ENCODE assay signal across 16 cellular contexts in genomic region chr1:17251699-17252376, GRCh38. TPM values are rescaled to one million over a fixed set of nuclear protein-coding genes. Genes with fewer than 3 reads are reported as not detected.
DNase-seq lines count a peak whose midpoint lies in the region; ATAC-seq and TF ChIP-seq lines count a peak whose summit lies in the region.
"Had no signal": no experiment of that assay in that cellular context is flagged by ENCODE, and none has a peak within 500 bp of the region (broad histone marks: within the 10 kb centered on the region; RNA-seq: fewer than 3 reads in every experiment).

No MANE protein-coding gene starts in this region.

- H3K4me1 ChIP-seq in breast epithelium, result peaks cover 0 to 4% of the 10 kb centered on the region in 2 donors

- H3K9me3 ChIP-seq in breast epithelium, result no peaks in the 10 kb centered on the region

- no peak overlapping the region for H3K27ac ChIP-seq in breast epithelium

- no peaks in the 10 kb centered on the region for H3K36me3 ChIP-seq in breast epithelium

- DNase-seq in MCF 10A (ENCODE audit: unreplicated experiment) (peak; percentile 74), breast epithelium (ENCODE audit: low spot score in 2 of 2) (no peak), fibroblast of peridontal ligament (ENCODE audit: extremely low read depth) (peak; percentile 14), globus pallidus (ENCODE audit: low spot score) (no peak)
- no peak for DNase-seq in stimulated activated CD4-positive, alpha-beta T cell treated with anti-CD3 and anti-CD28 coated beads, Interleukin-2, amount 100 ng/mL, for 24 hours
- DNase-seq in stimulated activated CD4-positive, alpha-beta T cell treated with anti-CD3 and anti-CD28 coated beads, Interleukin-4, amount 100 ng/mL, for 1 hour, result no peak
- no peak for DNase-seq in activated naive CD4-positive, alpha-beta T cell treated with anti-CD3 and anti-CD28 coated beads, Interleukin-2, amount 50 U/mL, for 72 hours (ENCODE audit: low spot score in 2 of 2)
- DNase-seq: activated B cell treated with CpG ODN at 0.5 μM for 24 hours; activated CD8-positive, alpha-beta memory T cell treated with anti-CD3 and anti-CD28 coated beads, Interleukin-2, amount 10 ng/mL, durations not matched to agents 7 days and 5 days; activated naive CD4-positive, alpha-beta T cell treated with anti-CD3 and anti-CD28 coated beads for 36 hours; hippocampal formation; NCI-H1092 treated with DMSO at 0.1 percent for 48 hours; NCI-H2227 treated with DMSO at 0.1 percent for 48 hours had no signal

- no peak for TF ChIP-seq POLR2A in breast epithelium (IDR thresholded peaks at IDR 0.05)

- no peaks in the 10 kb centered on the region for H3K27me3 ChIP-seq in breast epithelium

- peak overlapping the region; percentile 61 for H3K27ac Mint-ChIP-seq in MCF 10A (ENCODE audit: low read depth, unreplicated experiment)
- no peak overlapping the region for H3K27ac Mint-ChIP-seq in activated naive CD4-positive, alpha-beta T cell treated with anti-CD3 and anti-CD28 coated beads, Interleukin-2, amount 50 U/mL, for 72 hours
- H3K27ac Mint-ChIP-seq: activated B cell treated with CpG ODN at 0.5 μM for 24 hours; activated CD8-positive, alpha-beta memory T cell treated with anti-CD3 and anti-CD28 coated beads, Interleukin-2, amount 10 ng/mL, durations not matched to agents 7 days and 5 days; activated naive CD4-positive, alpha-beta T cell treated with anti-CD3 and anti-CD28 coated beads for 36 hours had no signal

- H3K4me3 ChIP-seq in breast epithelium, result no peak overlapping the region

- TF ChIP-seq CTCF in MCF 10A (IDR thresholded peaks at IDR 0.05; ENCODE audit: unreplicated experiment) (no peak), breast epithelium (IDR thresholded peaks at IDR 0.05) (no peak)

- H3K36me3 Mint-ChIP-seq in MCF 10A (ENCODE audit: insufficient read depth, unreplicated experiment), result no peaks in the 10 kb centered on the region
- H3K36me3 Mint-ChIP-seq in activated naive CD4-positive, alpha-beta T cell treated with anti-CD3 and anti-CD28 coated beads, Interleukin-2, amount 50 U/mL, for 72 hours, result no peaks in the 10 kb centered on the region
- H3K36me3 Mint-ChIP-seq: activated CD8-positive, alpha-beta memory T cell treated with anti-CD3 and anti-CD28 coated beads, Interleukin-2, amount 10 ng/mL, durations not matched to agents 7 days and 5 days had no signal

- intact Hi-C loops in MCF 10A (cut with micrococcal nuclease) (loop anchor here (5.0 kb wide), 1 partner anchor 85 kb away; no protein-coding TSS in a partner anchor), breast epithelium (cut with DNase I; ENCODE audit: low total_unique reads) (no loop called here)

- peak; percentile 60 for ATAC-seq in SK-N-SH treated with all-trans-retinoic acid at 6 μM for 48 hours
- ATAC-seq in activated naive CD4-positive, alpha-beta T cell treated with anti-CD3 and anti-CD28 coated beads, Interleukin-2, amount 50 U/mL, for 72 hours, result no peak
- ATAC-seq: activated CD8-positive, alpha-beta memory T cell treated with anti-CD3 and anti-CD28 coated beads, Interleukin-2, amount 10 ng/mL, durations not matched to agents 7 days and 5 days had no signal

- CTCF ChIA-PET in MCF 10A (lab: Yijun Ruan, JAX), result interaction anchor here (1.2 kb wide), 1 partner anchor 29 kb away, joined by 4 read pairs; no protein-coding TSS in a partner anchor

- no peaks in the 10 kb centered on the region for H3K9me3 Mint-ChIP-seq in MCF 10A (ENCODE audit: unreplicated experiment)
- H3K9me3 Mint-ChIP-seq in activated naive CD4-positive, alpha-beta T cell treated with anti-CD3 and anti-CD28 coated beads, Interleukin-2, amount 50 U/mL, for 72 hours, result no peaks in the 10 kb centered on the region
- H3K9me3 Mint-ChIP-seq: activated B cell treated with CpG ODN at 0.5 μM for 24 hours; activated naive CD4-positive, alpha-beta T cell treated with anti-CD3 and anti-CD28 coated beads for 36 hours had no signal

- H3K4me3 Mint-ChIP-seq in MCF 10A (ENCODE audit: unreplicated experiment), result no peak overlapping the region
- H3K4me3 Mint-ChIP-seq: activated B cell treated with CpG ODN at 0.5 μM for 24 hours; activated CD8-positive, alpha-beta memory T cell treated with anti-CD3 and anti-CD28 coated beads, Interleukin-2, amount 10 ng/mL, durations not matched to agents 7 days and 5 days; activated naive CD4-positive, alpha-beta T cell treated with anti-CD3 and anti-CD28 coated beads for 36 hours had no signal

- H3K27me3 Mint-ChIP-seq in MCF 10A (ENCODE audit: insufficient read depth, unreplicated experiment), result no peaks in the 10 kb centered on the region

- BruUV-seq in MCF 10A (replicated peaks; lab: Mats Ljungman, UMichigan), result no TSS peak

- POLR2A ChIA-PET in MCF 10A (lab: Yijun Ruan, JAX), result interaction anchor here (1.0 kb wide), 1 partner anchor 14 kb away, joined by 4 read pairs; no protein-coding TSS in a partner anchor

- H3K4me1 Mint-ChIP-seq in MCF 10A (ENCODE audit: insufficient read depth, unreplicated experiment), result peaks cover 21% of the 10 kb centered on the region
- H3K4me1 Mint-ChIP-seq: activated B cell treated with CpG ODN at 0.5 μM for 24 hours; activated CD8-positive, alpha-beta memory T cell treated with anti-CD3 and anti-CD28 coated beads, Interleukin-2, amount 10 ng/mL, durations not matched to agents 7 days and 5 days had no signal

TF ChIP-seq in SK-N-SH treated with all-trans-retinoic acid at 6 μM for 48 hours, 23 proteins besides CTCF, POLR2A, EP300 and RAD21:
- TF ChIP-seq ZNF8 (CRISPR knock-in tag; IDR thresholded peaks at IDR 0.05), result no peak
- TF ChIP-seq CREB5 (CRISPR knock-in tag; IDR thresholded peaks at IDR 0.05; ENCODE audit: low read depth), result no peak
- TF ChIP-seq TCF4 (CRISPR knock-in tag; IDR thresholded peaks at IDR 0.05; ENCODE audit: borderline replicate concordance), result no peak
- no peak for TF ChIP-seq ARNTL (CRISPR knock-in tag; IDR thresholded peaks at IDR 0.05; ENCODE audit: borderline replicate concordance, low read depth)

RNA-seq across cellular contexts. Expression of gene PADI3, which starts 2.9 kb away (rescaled TPM):
- total RNA-seq in MCF 10A (2022) (0.12 TPM in 1 of 2 replicates, not detected in the other), breast epithelium (not detected)
- not detected for total RNA-seq in activated naive CD4-positive, alpha-beta T cell treated with anti-CD3 and anti-CD28 coated beads, Interleukin-2, amount 50 U/mL, for 72 hours
- total RNA-seq: activated B cell treated with CpG ODN at 0.5 μM for 24 hours; activated CD8-positive, alpha-beta memory T cell treated with anti-CD3 and anti-CD28 coated beads, Interleukin-2, amount 10 ng/mL, durations not matched to agents 7 days and 5 days; activated naive CD4-positive, alpha-beta T cell treated with anti-CD3 and anti-CD28 coated beads for 36 hours; skeletal muscle tissue had no signal

RNA-seq across cellular contexts. Expression of gene PADI1, which starts 46.9 kb away (rescaled TPM):
- total RNA-seq in MCF 10A (2022), result 0.10 and 0.58 TPM in 2 replicates
- total RNA-seq in breast epithelium, result under 1 TPM in 1 of 3 donors, not detected in 2; 0.33 TPM
- not detected for total RNA-seq in activated naive CD4-positive, alpha-beta T cell treated with anti-CD3 and anti-CD28 coated beads, Interleukin-2, amount 50 U/mL, for 72 hours
- total RNA-seq: activated B cell treated with CpG ODN at 0.5 μM for 24 hours; activated CD8-positive, alpha-beta memory T cell treated with anti-CD3 and anti-CD28 coated beads, Interleukin-2, amount 10 ng/mL, durations not matched to agents 7 days and 5 days; activated naive CD4-positive, alpha-beta T cell treated with anti-CD3 and anti-CD28 coated beads for 36 hours; skeletal muscle tissue had no signal

RNA-seq across cellular contexts. Expression of gene PADI4, which starts 56.2 kb away (rescaled TPM):
- total RNA-seq in MCF 10A (2022), result 0.51 TPM in 1 of 2 replicates, not detected in the other
- 1 to 10 TPM in 1 of 3 donors, not detected in 2; 1.3 TPM for total RNA-seq in breast epithelium
- total RNA-seq in activated naive CD4-positive, alpha-beta T cell treated with anti-CD3 and anti-CD28 coated beads, Interleukin-2, amount 50 U/mL, for 72 hours, result 1 to 10 TPM; 1.3 to 2.4 TPM
- total RNA-seq: lung microvascular endothelial cell had no signal

Comparison
In these comparisons a context has a peak if more than half of its experiments do, and no peak if none do; other contexts are left out.
1. DNase-seq: peak in MCF 10A (single experiment) and fibroblast of peridontal ligament (single experiment); none in breast epithelium (0 of 2), globus pallidus (single experiment), stimulated activated CD4-positive, alpha-beta T cell treated with anti-CD3 and anti-CD28 coated beads, Interleukin-2, amount 100 ng/mL, for 24 hours (0 of 2), stimulated activated CD4-positive, alpha-beta T cell treated with anti-CD3 and anti-CD28 coated beads, Interleukin-4, amount 100 ng/mL, for 1 hour (single experiment) and activated naive CD4-positive, alpha-beta T cell treated with anti-CD3 and anti-CD28 coated beads, Interleukin-2, amount 50 U/mL, for 72 hours (0 of 2).